23 cellular contexts compared by ENCODE assay signal in the genomic region with DNA sequence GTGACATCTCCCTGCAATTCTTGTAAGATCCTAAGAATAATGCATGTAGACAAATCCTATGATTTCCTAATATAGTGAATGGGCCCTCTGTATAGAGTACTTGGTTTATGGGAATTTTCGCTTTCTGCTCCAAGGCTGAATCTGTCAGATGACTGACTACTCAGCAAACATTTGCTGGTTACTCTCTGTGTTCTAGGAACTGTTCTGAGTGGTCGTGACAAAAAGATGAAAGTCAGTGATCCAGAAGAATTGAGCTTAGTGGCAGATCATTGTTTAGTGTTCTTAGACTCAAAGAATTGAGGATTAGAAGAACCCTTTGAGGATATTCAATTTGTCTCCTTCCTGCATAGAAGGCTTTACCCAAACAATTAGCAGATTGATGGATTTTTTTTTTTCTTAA. TPM values are rescaled to one million over a fixed set of nuclear protein-coding genes. Genes with fewer than 3 reads are reported as not detected.
DNase-seq lines count a peak whose midpoint lies in the region; ATAC-seq and TF ChIP-seq lines count a peak whose summit lies in the region.
"Had no signal": no experiment of that assay in that cellular context is flagged by ENCODE, and none has a peak within 500 bp of the region (broad histone marks: within the 10 kb centered on the region; RNA-seq: fewer than 3 reads in every experiment).

No MANE protein-coding gene starts in this region.

- WGBS in suprapubic skin, result 77% methylated on average over 2 of the region's 2 CpGs

- H3K4me1 ChIP-seq in CD8-positive, alpha-beta memory T cell (ENCODE audit: insufficient read depth, low read length), result peaks cover 75% of the 10 kb centered on the region
- H3K4me1 ChIP-seq in HAP-1, result peaks cover 35% of the 10 kb centered on the region
- peaks cover 18% of the 10 kb centered on the region for H3K4me1 ChIP-seq in suprapubic skin

- no peak overlapping the region for H3K4me3 ChIP-seq in CD8-positive, alpha-beta memory T cell (ENCODE audit: low read length)
- H3K4me3 ChIP-seq in HAP-1 (no peak overlapping the region), suprapubic skin (no peak overlapping the region)
- H3K4me3 ChIP-seq: ascending aorta, left ventricle myocardium inferior, upper lobe of left lung had no signal

- H3K36me3 ChIP-seq in CD8-positive, alpha-beta memory T cell (ENCODE audit: insufficient read depth, low read length), result peaks cover 68% of the 10 kb centered on the region
- H3K36me3 ChIP-seq in HAP-1 (replicated peaks) (peaks cover 89% of the 10 kb centered on the region), suprapubic skin (peaks cover 72% of the 10 kb centered on the region)

- CTCF ChIA-PET in CD8-positive, alpha-beta memory T cell (lab: Charles Lee), result interaction anchor here (1.1 to 1.5 kb wide), 2 partner anchors 37 to 84 kb away, joined by 3 read pairs; partner anchors contain the start of genes PECR and TMEM169

- TF ChIP-seq CTCF in nephron (IDR thresholded peaks at IDR 0.05; ENCODE audit: unreplicated experiment in 3 of 3), result no peak
- TF ChIP-seq CTCF in suprapubic skin (IDR thresholded peaks at IDR 0.05), result no peak

- H3K9me3 Mint-ChIP-seq in CD8-positive, alpha-beta memory T cell, result peaks cover 0 to 2% (median 0%) of the 10 kb centered on the region in 5 donors
- H3K9me3 Mint-ChIP-seq in activated naive CD8-positive, alpha-beta T cell treated with anti-CD3 and anti-CD28 coated beads, Interleukin-2, amount 10 ng/mL, durations not matched to agents 7 days and 5 days, result no peaks in the 10 kb centered on the region
- H3K9me3 Mint-ChIP-seq in nephron, result no peaks in the 10 kb centered on the region

- no peaks in the 10 kb centered on the region for H3K9me3 ChIP-seq in CD8-positive, alpha-beta memory T cell (ENCODE audit: low read length)
- H3K9me3 ChIP-seq in HAP-1 (no peaks in the 10 kb centered on the region), suprapubic skin (no peaks in the 10 kb centered on the region)
- H3K9me3 ChIP-seq: ascending aorta, left ventricle myocardium inferior, upper lobe of left lung had no signal

- peak overlapping the region in 5 of 8 donors; percentile 1 to 76 (median 51) for H3K27ac Mint-ChIP-seq in CD8-positive, alpha-beta memory T cell
- H3K27ac Mint-ChIP-seq in activated naive CD8-positive, alpha-beta T cell treated with anti-CD3 and anti-CD28 coated beads, Interleukin-2, amount 10 ng/mL, durations not matched to agents 7 days and 5 days, result peak overlapping the region; percentile 87
- peak overlapping the region; percentile 3 to 66 (median 36) for H3K27ac Mint-ChIP-seq in nephron

- H3K4me1 Mint-ChIP-seq in CD8-positive, alpha-beta memory T cell, result peaks cover 63 to 80% (median 74%) of the 10 kb centered on the region in 3 donors
- peaks cover 65% of the 10 kb centered on the region for H3K4me1 Mint-ChIP-seq in activated naive CD8-positive, alpha-beta T cell treated with anti-CD3 and anti-CD28 coated beads, Interleukin-2, amount 10 ng/mL, durations not matched to agents 7 days and 5 days
- peaks cover 34% of the 10 kb centered on the region for H3K4me1 Mint-ChIP-seq in nephron

- no peak overlapping the region for H3K27ac ChIP-seq in CD8-positive, alpha-beta memory T cell (ENCODE audit: low read depth, low read length)
- H3K27ac ChIP-seq in suprapubic skin, result no peak overlapping the region
- H3K27ac ChIP-seq: ascending aorta, HL-60, left ventricle myocardium inferior, upper lobe of left lung had no signal

- H3K4me3 Mint-ChIP-seq in CD8-positive, alpha-beta memory T cell, result no peak overlapping the region
- H3K4me3 Mint-ChIP-seq in activated naive CD8-positive, alpha-beta T cell treated with anti-CD3 and anti-CD28 coated beads, Interleukin-2, amount 10 ng/mL, durations not matched to agents 7 days and 5 days, result peak overlapping the region; percentile 72
- no peak overlapping the region for H3K4me3 Mint-ChIP-seq in nephron
- H3K4me3 Mint-ChIP-seq: B cell had no signal

- in situ Hi-C loops in HAP-1 (cut with MboI; ENCODE audit: low sequenced_read_pairs), result no loop called here

- TF ChIP-seq EP300 in suprapubic skin (IDR thresholded peaks at IDR 0.05), result no peak

- no peak for ATAC-seq in activated naive CD8-positive, alpha-beta T cell treated with anti-CD3 and anti-CD28 coated beads, Interleukin-2, amount 10 ng/mL, durations not matched to agents 7 days and 5 days (ENCODE audit: low read depth)
- ATAC-seq in sciatic nerve, result no peak

- TF ChIP-seq POLR2A in suprapubic skin (IDR thresholded peaks at IDR 0.05), result no peak

- POLR2A ChIA-PET in CD8-positive, alpha-beta memory T cell (lab: Charles Lee), result no interaction called here
- POLR2A ChIA-PET in activated naive CD8-positive, alpha-beta T cell treated with anti-CD3 and anti-CD28 coated beads, Interleukin-2, amount 10 ng/mL, durations not matched to agents 7 days and 5 days (lab: Charles Lee), result interaction anchor here (0.6 to 3.1 kb wide), 5 partner anchors 9 to 380 kb away, joined by 3 to 19 read pairs (median 4); partner anchors contain the start of genes RPL37A and XRCC5

- intact Hi-C loops in sciatic nerve (cut with DNase I), result no loop called here

- no peaks in the 10 kb centered on the region for H3K27me3 ChIP-seq in CD8-positive, alpha-beta memory T cell (ENCODE audit: insufficient read depth, low read length, poor library complexity, severe bottlenecking)
- H3K27me3 ChIP-seq in HAP-1 (ENCODE audit: low read depth), result no peaks in the 10 kb centered on the region
- no peaks in the 10 kb centered on the region for H3K27me3 ChIP-seq in suprapubic skin
- H3K27me3 ChIP-seq: ascending aorta, upper lobe of left lung had no signal

- no peak for DNase-seq in CD8-positive, alpha-beta memory T cell
- DNase-seq in HAP-1 (ENCODE audit: low spot score in 2 of 2), result peak; percentile 35 to 89
- DNase-seq in activated naive CD8-positive, alpha-beta T cell treated with anti-CD3 and anti-CD28 coated beads, Interleukin-2, amount 10 ng/mL, durations not matched to agents 7 days and 5 days, result no peak
- DNase-seq in suprapubic skin (ENCODE audit: low spot score in 2 of 2), result no peak
- DNase-seq in DMS114 treated with DMSO at 0.1 percent for 48 hours (lab: John Stamatoyannopoulos, UW; ENCODE audit: unreplicated experiment), result no peak
- DNase-seq in dedifferentiated amniotic fluid mesenchymal stem cell (ENCODE audit: extremely low spot score), result no peak
- no peak for DNase-seq in sciatic nerve (ENCODE audit: low spot score)
- DNase-seq: activated CD4-positive, CD25-positive, alpha-beta regulatory T cell treated with anti-CD3 and anti-CD28 coated beads, Interleukin-2, amount 50 U/mL, for 72 hours; activated T-cell treated with anti-CD3 and anti-CD28 coated beads, Interleukin-2, amount 50 U/mL, for 1 hour; DMS153; left ventricle myocardium inferior; NCI-H2081; Right ventricle myocardium superior; small intestine; stimulated activated CD4-positive, alpha-beta T cell treated with anti-CD3 and anti-CD28 coated beads, Interleukin-4, amount 100 ng/mL, for 4 hours; stimulated activated CD8-positive, alpha-beta memory T cell treated with anti-CD3 and anti-CD28 coated beads, Interleukin-4, amount 100 ng/mL, for 48 hours; T-helper 9 cell; upper lobe of left lung had no signal

- H3K36me3 Mint-ChIP-seq in CD8-positive, alpha-beta memory T cell, result peaks cover 11 to 92% (median 37%) of the 10 kb centered on the region in 3 donors
- peaks cover 59% of the 10 kb centered on the region for H3K36me3 Mint-ChIP-seq in activated naive CD8-positive, alpha-beta T cell treated with anti-CD3 and anti-CD28 coated beads, Interleukin-2, amount 10 ng/mL, durations not matched to agents 7 days and 5 days
- H3K36me3 Mint-ChIP-seq in nephron (ENCODE audit: low read depth), result peaks cover 88% of the 10 kb centered on the region

- peaks cover 0 to 1% of the 10 kb centered on the region in 2 donors for H3K27me3 Mint-ChIP-seq in CD8-positive, alpha-beta memory T cell
- no peaks in the 10 kb centered on the region for H3K27me3 Mint-ChIP-seq in activated naive CD8-positive, alpha-beta T cell treated with anti-CD3 and anti-CD28 coated beads, Interleukin-2, amount 10 ng/mL, durations not matched to agents 7 days and 5 days
- H3K27me3 Mint-ChIP-seq in nephron (ENCODE audit: low read depth), result no peaks in the 10 kb centered on the region
- H3K27me3 Mint-ChIP-seq: B cell had no signal

RNA-seq across cellular contexts. Expression of gene XRCC5, which starts 10.0 kb away (rescaled TPM):
- total RNA-seq in CD8-positive, alpha-beta memory T cell, result 100 to 1,000 TPM; 612 to 643 TPM
- 306 TPM for polyA plus RNA-seq in CD8-positive, alpha-beta memory T cell
- 100 to 1,000 TPM; 268 to 273 TPM for total RNA-seq in activated naive CD8-positive, alpha-beta T cell treated with anti-CD3 and anti-CD28 coated beads, Interleukin-2, amount 10 ng/mL, durations not matched to agents 7 days and 5 days
- total RNA-seq in suprapubic skin (100 to 1,000 TPM; 122 to 153 (median 136) TPM), sciatic nerve (173 TPM)

RNA-seq across cellular contexts. Expression of gene TMEM169, which starts 37.4 kb away (rescaled TPM):
- total RNA-seq in CD8-positive, alpha-beta memory T cell, result under 1 TPM; 0.63 to 0.73 TPM
- polyA plus RNA-seq in CD8-positive, alpha-beta memory T cell, result 1.1 TPM
- total RNA-seq in activated naive CD8-positive, alpha-beta T cell treated with anti-CD3 and anti-CD28 coated beads, Interleukin-2, amount 10 ng/mL, durations not matched to agents 7 days and 5 days, result 1 to 10 TPM; 1.1 to 2.0 TPM
- under 1 TPM in 3 of 4 donors, not detected in 1; 0.30 to 0.85 (median 0.72) TPM for total RNA-seq in suprapubic skin
- 1.6 TPM for total RNA-seq in sciatic nerve
- polyA plus RNA-seq: endothelial cell of umbilical vein had no signal

RNA-seq across cellular contexts. Expression of gene PECR, which starts 37.5 kb away (rescaled TPM):
- 10 to 100 TPM; 10.5 to 12.6 TPM for total RNA-seq in CD8-positive, alpha-beta memory T cell
- 24.4 TPM for polyA plus RNA-seq in CD8-positive, alpha-beta memory T cell
- 10 to 100 TPM; 28.2 to 29.4 TPM for total RNA-seq in activated naive CD8-positive, alpha-beta T cell treated with anti-CD3 and anti-CD28 coated beads, Interleukin-2, amount 10 ng/mL, durations not matched to agents 7 days and 5 days
- total RNA-seq in suprapubic skin (10 to 100 TPM; 11.1 to 15.6 (median 11.9) TPM), sciatic nerve (15.1 TPM)

Comparison
In these comparisons a context has a peak if more than half of its experiments do, and no peak if none do; other contexts are left out.
1. DNase-seq: peak in HAP-1 (2 of 2); none in CD8-positive, alpha-beta memory T cell (0 of 5), activated naive CD8-positive, alpha-beta T cell treated with anti-CD3 and anti-CD28 coated beads, Interleukin-2, amount 10 ng/mL, durations not matched to agents 7 days and 5 days (single experiment), suprapubic skin (0 of 2), DMS114 treated with DMSO at 0.1 percent for 48 hours (single experiment), dedifferentiated amniotic fluid mesenchymal stem cell (single experiment) and sciatic nerve (single experiment).
2. H3K27ac Mint-ChIP-seq: peak in every context shown above with its lines; median percentile 87 in activated naive CD8-positive, alpha-beta T cell treated with anti-CD3 and anti-CD28 coated beads, Interleukin-2, amount 10 ng/mL, durations not matched to agents 7 days and 5 days; 51 in CD8-positive, alpha-beta memory T cell; 36 in nephron.